ENCODE assay signal across 8 cellular contexts in the genomic region with DNA sequence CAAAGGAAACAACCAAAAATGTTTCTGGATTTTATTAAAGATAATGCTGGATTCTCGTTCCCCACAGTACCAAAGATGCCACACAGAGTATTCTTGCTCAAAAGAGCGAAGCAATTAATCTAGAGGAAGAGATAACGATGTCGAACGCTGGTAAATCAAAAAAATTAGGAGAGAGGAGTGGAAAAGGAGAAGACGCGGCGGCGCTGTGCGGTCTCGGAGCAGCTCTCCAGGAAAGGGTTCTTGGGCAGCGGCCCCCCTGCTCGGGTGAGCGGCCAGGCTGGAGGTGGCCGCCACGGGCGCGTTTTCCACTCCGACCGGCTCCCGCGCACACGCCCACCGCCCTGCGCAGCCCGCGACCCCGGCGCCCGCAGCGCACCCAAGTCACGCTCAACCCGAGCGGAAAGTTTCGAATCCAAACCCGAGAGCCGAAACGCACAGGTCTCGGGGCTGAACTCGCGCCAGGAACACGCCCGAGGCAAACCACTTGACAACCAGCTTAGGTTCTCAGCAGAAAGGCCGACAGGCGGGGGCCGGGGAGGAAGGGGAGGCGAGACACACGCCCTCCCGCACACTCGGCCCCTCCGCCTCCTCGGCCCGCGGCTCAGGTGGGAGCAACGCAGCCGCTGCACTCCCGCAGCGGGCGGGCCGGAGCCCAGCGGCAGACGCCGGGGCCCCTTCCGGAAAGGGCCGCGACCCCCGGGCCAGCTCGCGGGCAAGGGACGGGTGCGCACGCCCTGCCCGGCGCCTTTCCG. TPM values are rescaled to one million over a fixed set of nuclear protein-coding genes. Genes with fewer than 3 reads are reported as not detected.
A peak's percentile ranks its signal among the peaks of the same experiment; 100 is the strongest.
DNase-seq lines count a peak whose midpoint lies in the region; ATAC-seq and TF ChIP-seq lines count a peak whose summit lies in the region.

No MANE protein-coding gene starts in this region.

- DNase-seq in GM13977 (ENCODE audit: low spot score), result peak; percentile 85
- peak; percentile 76 for DNase-seq in NCI-H2227 (lab: John Stamatoyannopoulos, UW; ENCODE audit: unreplicated experiment)
- peak; percentile 53 to 62 for DNase-seq in activated CD4-positive, alpha-beta T cell treated with anti-CD3 and anti-CD28 coated beads, Interleukin-2, amount 50 U/mL, for 48 hours
- DNase-seq in effector CD8-positive, alpha-beta T cell (lab: John Stamatoyannopoulos, UW), result peak; percentile 24
- DNase-seq in lung microvascular endothelial cell (ENCODE audit: low read depth in 2 of 2), result peak; percentile 41 to 60
- DNase-seq in stimulated activated CD8-positive, alpha-beta memory T cell treated with anti-CD3 and anti-CD28 coated beads, Interleukin-12 subunit alpha, Interleukin-12 subunit beta, amount 100 ng/mL, for 1 hour (ENCODE audit: low read depth), result peak; percentile 32

- TF ChIP-seq CTCF in 22Rv1 (IDR thresholded peaks at IDR 0.05) (peak; percentile 27), GM13977 (IDR thresholded peaks at IDR 0.05; ENCODE audit: extremely low read depth, insufficient read depth, missing control alignments) (no peak)

- ATAC-seq in HG02943 (IDR thresholded peaks at IDR 0.05; ENCODE audit: low read depth, unreplicated experiment), result peak; percentile 35

- in situ Hi-C loops in GM13977 (cut with MboI; ENCODE audit: low pct_unique_long_range_greater_than_20kb, low sequenced_read_pairs, unreplicated experiment), result no loop called here

- H3K27ac ChIP-seq in 22Rv1, result peak overlapping the region; percentile 69

RNA-seq across cellular contexts. Expression of gene SRPK2, which starts 0.9 kb away (rescaled TPM):
- 54.4 and 55.6 TPM in 2 replicates for total RNA-seq in lung microvascular endothelial cell

Comparison
In these comparisons a context has a peak if more than half of its experiments do, and no peak if none do; other contexts are left out.
1. Peak in every context shown above with its lines: DNase-seq, ATAC-seq and H3K27ac ChIP-seq.
2. DNase-seq: peak in every context shown above with its lines; median percentile 85 in GM13977; 76 in NCI-H2227; 58 in activated CD4-positive, alpha-beta T cell treated with anti-CD3 and anti-CD28 coated beads, Interleukin-2, amount 50 U/mL, for 48 hours; 50 in lung microvascular endothelial cell; 32 in stimulated activated CD8-positive, alpha-beta memory T cell treated with anti-CD3 and anti-CD28 coated beads, Interleukin-12 subunit alpha, Interleukin-12 subunit beta, amount 100 ng/mL, for 1 hour; 24 in effector CD8-positive, alpha-beta T cell.